Comparison of ENCODE assay signal across 8 cellular contexts in the genomic region with DNA sequence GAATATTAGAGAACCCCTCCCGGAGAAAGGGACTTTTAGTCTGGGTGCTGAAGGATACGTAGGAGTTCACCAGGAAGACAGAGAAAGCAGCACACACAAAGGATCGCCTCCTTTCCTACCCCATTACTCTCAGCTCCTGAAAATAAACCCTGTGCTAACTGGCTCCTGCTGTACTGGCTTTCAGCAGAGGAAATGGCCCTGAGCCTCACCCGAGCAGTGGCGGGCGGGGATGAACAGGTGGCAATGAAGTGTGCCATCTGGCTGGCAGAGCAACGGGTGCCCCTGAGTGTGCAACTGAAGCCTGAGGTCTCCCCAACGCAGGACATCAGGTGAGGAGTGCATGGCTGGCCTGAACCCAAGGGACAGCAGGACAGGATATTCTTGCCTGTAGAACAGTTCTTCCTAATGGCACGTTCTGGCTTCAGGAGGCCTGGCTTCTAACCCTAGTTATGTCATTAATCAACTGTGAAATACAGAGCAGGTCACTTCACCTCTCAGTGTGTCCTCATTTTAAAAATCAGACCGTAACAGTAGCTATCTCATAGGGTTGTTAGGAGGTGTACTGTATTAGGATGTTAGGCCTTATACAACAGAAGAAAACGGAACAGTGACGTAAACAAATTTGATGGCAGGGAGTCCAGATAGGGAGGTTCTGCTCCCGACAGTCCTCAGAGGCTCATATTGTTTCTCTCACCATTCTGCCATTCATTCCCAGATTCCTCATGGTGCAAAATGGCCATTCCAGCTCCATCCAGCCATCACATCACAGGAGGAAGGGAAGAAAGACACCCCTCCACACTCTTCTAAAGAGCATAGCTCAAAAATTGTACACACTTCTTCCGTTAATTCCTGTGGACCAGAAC. TPM values are rescaled to one million over a fixed set of nuclear protein-coding genes. Genes with fewer than 3 reads are reported as not detected.
DNase-seq lines count a peak whose midpoint lies in the region; ATAC-seq, FAIRE-seq and TF ChIP-seq lines count a peak whose summit lies in the region.

No MANE protein-coding gene starts in this region.

- H2BK120ac ChIP-seq in mesendoderm (ENCODE audit: low read depth, low read length), result no peak overlapping the region

- H3K18ac ChIP-seq in mesendoderm (ENCODE audit: low read length), result no peak overlapping the region

- H3K4me3 ChIP-seq in HCT116 (replicated peaks in 1 of 2; ENCODE audit: low read depth in 1 of 2, low read length in 2 of 2) (peak overlapping the region; percentile 98), SU-DHL-6 (ENCODE audit: insufficient read depth, low read length, poor library complexity, severe bottlenecking) (peak overlapping the region; percentile 70), fibroblast of the aortic adventitia (ENCODE audit: low read depth, low read length) (peak overlapping the region; percentile 97), small intestine (ENCODE audit: low read depth in 1 of 2, low read length in 2 of 2) (peak overlapping the region in 1 of 2 donors; percentile 94), mesendoderm (ENCODE audit: low read length) (no peak overlapping the region)

- TF ChIP-seq CTCF in HCT116 (IDR thresholded peaks at IDR 0.05 in 2 of 3, conservative IDR thresholded peaks at IDR 0.05 in 1 of 3; ENCODE audit: borderline replicate concordance in 1 of 3, insufficient read depth in 1 of 3, low read depth in 2 of 3, low read length in 2 of 3) (no peak), SU-DHL-6 (IDR thresholded peaks at IDR 0.05; ENCODE audit: insufficient read depth, low read length, poor library complexity, severe bottlenecking) (no peak), fibroblast of the aortic adventitia (IDR thresholded peaks at IDR 0.05; ENCODE audit: insufficient read depth, low read length) (no peak)

- H3K9me3 ChIP-seq in HCT116 (ENCODE audit: control insufficient read depth in 1 of 2, insufficient read depth in 1 of 2, low read depth in 1 of 2, low read length in 2 of 2) (no peaks in the 10 kb centered on the region), SU-DHL-6 (ENCODE audit: insufficient read depth, low read length) (no peaks in the 10 kb centered on the region), small intestine (ENCODE audit: control insufficient read depth, low read depth) (no peaks in the 10 kb centered on the region)

- H3F3A ChIP-seq in SU-DHL-6 (ENCODE audit: insufficient read depth), result 0 out of 2 replicates have a peak, but pooled peaks cover 5% of the 10 kb centered on the region

- H2AFZ ChIP-seq in HCT116 (ENCODE audit: low read depth, low read length, poor library complexity, severe bottlenecking) (no peak overlapping the region), SU-DHL-6 (ENCODE audit: low read depth, low read length, severe bottlenecking) (no peak overlapping the region)

- H4K20me1 ChIP-seq in HCT116 (ENCODE audit: insufficient read depth) (no peaks in the 10 kb centered on the region), SU-DHL-6 (ENCODE audit: low read depth, low read length) (no peaks in the 10 kb centered on the region)

- RAD21 ChIA-PET in HCT116 (lab: Charles Lee; ENCODE audit: low non-redundant PET in 1 of 2, low total read pairs in 2 of 2, uncharacterized antibody in 2 of 2, unreplicated experiment in 2 of 2), result no interaction called here

- TF ChIP-seq POLR2A in HCT116 (IDR thresholded peaks at IDR 0.05; ENCODE audit: borderline replicate concordance, extremely low read depth, insufficient read depth, insufficient read length), result no peak

- H3K4me2 ChIP-seq in HCT116 (ENCODE audit: low read length) (peak overlapping the region; percentile 79), SU-DHL-6 (ENCODE audit: low read depth, low read length, poor library complexity, severe bottlenecking) (peak overlapping the region; percentile 72), mesendoderm (ENCODE audit: low read length) (no peak overlapping the region)

- H2BK15ac ChIP-seq in mesendoderm (replicated peaks; ENCODE audit: low read depth), result no peak overlapping the region

- FAIRE-seq in small intestine (lab: Jason Lieb, UNC), result no peak

- no peak overlapping the region for H3K56ac ChIP-seq in mesendoderm (ENCODE audit: low read length)

- no peak for ATAC-seq in HCT116
- ATAC-seq in HG02798 (IDR thresholded peaks at IDR 0.05; ENCODE audit: poor library complexity, unreplicated experiment), result no peak
- no peak for ATAC-seq in HG02970 (IDR thresholded peaks at IDR 0.05; ENCODE audit: low FRiP score, unreplicated experiment)
- ATAC-seq in GM21360 (IDR thresholded peaks at IDR 0.05; ENCODE audit: unreplicated experiment), result no peak

- H3K27ac ChIP-seq in HCT116 (ENCODE audit: low read depth, low read length), result peak overlapping the region; percentile 84; the same call in 1 of the 2 replicates
- 0 out of 2 replicates have a peak overlapping the region, but pooled peaks have one; percentile 6 for H3K27ac ChIP-seq in SU-DHL-6 (ENCODE audit: low read depth, low read length)
- peak overlapping the region in 1 of 2 donors; percentile 97 for H3K27ac ChIP-seq in small intestine (ENCODE audit: low read depth in 1 of 2, low read length in 1 of 2)
- no peak overlapping the region for H3K27ac ChIP-seq in mesendoderm (ENCODE audit: low read depth, low read length)

- intact Hi-C loops in HCT116 (cut with micrococcal nuclease), result no loop called here

- H4K5ac ChIP-seq in mesendoderm (ENCODE audit: low read length), result no peak overlapping the region

- BruUV-seq in HCT116 (replicated peaks; lab: Mats Ljungman, UMichigan), result no TSS peak

- DNase-seq in HCT116 (ENCODE audit: low read depth, low spot score) (no peak), fibroblast of the aortic adventitia (ENCODE audit: low read depth) (no peak), small intestine (peak; percentile 37), mesendoderm (no peak)

- no peaks in the 10 kb centered on the region for H3K27me3 ChIP-seq in HCT116 (ENCODE audit: insufficient read depth, low read length)
- no peaks in the 10 kb centered on the region for H3K27me3 ChIP-seq in SU-DHL-6 (ENCODE audit: low read length)
- no peaks in the 10 kb centered on the region for H3K27me3 ChIP-seq in small intestine (ENCODE audit: control insufficient read depth in 2 of 2, insufficient read depth in 2 of 2, low read length in 2 of 2)
- no peaks in the 10 kb centered on the region for H3K27me3 ChIP-seq in mesendoderm (ENCODE audit: insufficient read depth, low read length, poor library complexity)

- TF ChIP-seq RAD21 in HCT116 (IDR thresholded peaks at IDR 0.05; ENCODE audit: low read depth), result no peak

- WGBS in small intestine, 3 donors, result 53 to 66% (median 54%) methylated on average over 14 of the region's 14 CpGs
- WGBS in mesendoderm (ENCODE audit: extremely low coverage, insufficient coverage, low lambda C conversion rate), result no CpG with 5 or more reads among the region's 14 CpGs

- no peak overlapping the region for H3K23ac ChIP-seq in mesendoderm (ENCODE audit: low read length)

- H3K36me3 ChIP-seq in HCT116 (ENCODE audit: control insufficient read depth in 1 of 2, insufficient read depth in 2 of 2, low read length in 2 of 2) (peaks cover 15 to 26% of the 10 kb centered on the region in 2 experiments; a peak in 2 of 4 replicates), SU-DHL-6 (ENCODE audit: low read length) (peaks cover 5% of the 10 kb centered on the region), small intestine (ENCODE audit: control insufficient read depth in 2 of 2, insufficient read depth in 2 of 2, low read length in 2 of 2) (peaks cover 2% of the 10 kb centered on the region in 2 donors), mesendoderm (ENCODE audit: control insufficient read depth, insufficient read depth, low read length) (peaks cover 1% of the 10 kb centered on the region)

- no peak overlapping the region for H2BK5ac ChIP-seq in mesendoderm (ENCODE audit: low read length)

- H3K9ac ChIP-seq in HCT116 (ENCODE audit: low read length) (peak overlapping the region; percentile 98), SU-DHL-6 (ENCODE audit: low read length) (peak overlapping the region; percentile 80), mesendoderm (ENCODE audit: low read length) (no peak overlapping the region)

- POLR2A ChIA-PET in HCT116 (lab: Charles Lee), result interaction anchor here (0.8 to 1.3 kb wide), 5 partner anchors 9 to 48 kb away, joined by 3 to 4 read pairs (median 3); partner anchors contain the start of gene TRIB3

- no peak overlapping the region for H4K8ac ChIP-seq in mesendoderm (ENCODE audit: low read depth, low read length)

- H3K4ac ChIP-seq in mesendoderm (ENCODE audit: low read depth, low read length), result no peak overlapping the region

- CTCF ChIA-PET in HCT116 (lab: Charles Lee), result no interaction called here

- H2AK5ac ChIP-seq in mesendoderm (ENCODE audit: low read length), result no peak overlapping the region

- no peaks in the 10 kb centered on the region for H3K9me2 ChIP-seq in HCT116 (ENCODE audit: insufficient read depth)
- no peaks in the 10 kb centered on the region for H3K9me2 ChIP-seq in SU-DHL-6 (replicated peaks; ENCODE audit: insufficient read depth, low read length)

- H3K79me2 ChIP-seq in HCT116 (ENCODE audit: insufficient read depth, low read length), result peaks cover 47% of the 10 kb centered on the region
- no peaks in the 10 kb centered on the region; the same call in 1 of the 2 replicates for H3K79me2 ChIP-seq in SU-DHL-6 (ENCODE audit: insufficient read depth, low read length)
- peaks cover 9% of the 10 kb centered on the region for H3K79me2 ChIP-seq in mesendoderm (ENCODE audit: control insufficient read depth, insufficient read depth, low read length)

- H3K79me1 ChIP-seq in mesendoderm (ENCODE audit: low read length), result peaks cover 19% of the 10 kb centered on the region

- peaks cover 9 to 27% of the 10 kb centered on the region in 2 experiments; a peak in 3 of 4 replicates for H3K4me1 ChIP-seq in HCT116 (ENCODE audit: control insufficient read depth in 1 of 2, insufficient read depth in 2 of 2, low read length in 2 of 2)
- H3K4me1 ChIP-seq in small intestine (ENCODE audit: control insufficient read depth in 2 of 2, insufficient read depth in 1 of 2, low read depth in 1 of 2, low read length in 1 of 2), result peaks cover 5 to 12% of the 10 kb centered on the region in 2 donors
- peaks cover 3% of the 10 kb centered on the region for H3K4me1 ChIP-seq in mesendoderm (ENCODE audit: control insufficient read depth, low read depth, low read length)

RNA-seq across cellular contexts. Expression of gene RBCK1, which starts 1.8 kb away (rescaled TPM):
- total RNA-seq in HCT116 (2021; ENCODE audit: unreplicated experiment) (180 TPM), fibroblast of the aortic adventitia (ENCODE audit: low replicate concordance) (60.7 and 75.3 TPM in 2 replicates)
- 404 and 522 TPM in 2 replicates for polyA plus RNA-seq in HCT116 (2012)
- 100 to 1,000 TPM; 148 to 176 (median 169) TPM for polyA plus RNA-seq in small intestine
- polyA plus RNA-seq in mesendoderm (2013, experiment 1 of 2), result 38.6 TPM
- 36.6 TPM for polyA plus RNA-seq in mesendoderm (2013, experiment 2 of 2)

RNA-seq across cellular contexts. Expression of gene TRIB3, which starts 29.4 kb away (rescaled TPM):
- total RNA-seq in HCT116 (2021; ENCODE audit: unreplicated experiment), result 113 TPM
- 184 and 189 TPM in 2 replicates for polyA plus RNA-seq in HCT116 (2012)
- total RNA-seq in fibroblast of the aortic adventitia (ENCODE audit: low replicate concordance), result 71.0 and 72.8 TPM in 2 replicates
- 10 to 100 TPM in 1 of 3 donors, 1 to 10 TPM in 2; 1.6 to 41.7 (median 4.9) TPM for polyA plus RNA-seq in small intestine
- polyA plus RNA-seq in mesendoderm (2013, experiment 1 of 2), result 9.3 TPM
- polyA plus RNA-seq in mesendoderm (2013, experiment 2 of 2), result 10.0 TPM

RNA-seq across cellular contexts. Expression of gene TBC1D20, which starts 52.4 kb away (rescaled TPM):
- total RNA-seq in HCT116 (2021; ENCODE audit: unreplicated experiment), result 32.3 TPM
- polyA plus RNA-seq in HCT116 (2012), result 30.9 and 31.8 TPM in 2 replicates
- 27.1 and 34.4 TPM in 2 replicates for total RNA-seq in fibroblast of the aortic adventitia (ENCODE audit: low replicate concordance)
- polyA plus RNA-seq in small intestine, result 10 to 100 TPM; 13.1 to 16.3 (median 13.2) TPM
- 8.6 TPM for polyA plus RNA-seq in mesendoderm (2013, experiment 1 of 2)
- polyA plus RNA-seq in mesendoderm (2013, experiment 2 of 2), result 8.9 TPM
